Comparison of ENCODE assay signal across 14 cellular contexts in the genomic region with DNA sequence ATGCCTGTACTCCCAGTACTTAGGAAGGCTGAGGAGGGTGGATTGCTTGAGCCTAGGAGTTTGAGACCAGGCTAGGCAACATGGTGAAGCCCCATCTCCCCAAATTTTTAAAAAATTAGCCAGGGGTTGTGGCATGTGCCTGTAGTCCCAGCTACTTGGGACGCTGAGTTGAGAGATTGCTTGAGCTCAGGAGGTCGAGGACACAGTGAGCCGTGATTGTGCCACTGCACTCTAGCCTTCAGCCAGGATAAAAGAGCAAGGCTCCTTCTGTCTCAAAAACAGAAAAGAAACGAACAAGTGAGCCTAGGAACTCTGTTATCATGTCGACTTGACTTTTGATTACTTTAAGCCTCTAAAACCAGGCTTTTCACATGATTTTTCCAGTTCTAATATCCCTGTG.
"Had no signal": no experiment of that assay in that cellular context is flagged by ENCODE, and none has a peak within 500 bp of the region (broad histone marks: within the 10 kb centered on the region; RNA-seq: fewer than 3 reads in every experiment).

No MANE protein-coding gene starts in this region.

- H3K9me3 Mint-ChIP-seq: dendritic cell treated with granulocyte-macrophage colony-stimulating factor and Interleukin-4, amounts not matched to agents 40 ng/mL and 50 ng/mL, for 4 days; nephron; stimulated activated naive CD8-positive, alpha-beta T cell treated with anti-CD3 and anti-CD28 coated beads, Interleukin-15, amount 100 ng/mL, for 72 hours had no signal

- DNase-seq: activated CD4-positive, alpha-beta T cell treated with anti-CD3 and anti-CD28 coated beads for 36 hours; activated effector memory CD4-positive, alpha-beta T cell treated with anti-CD3 and anti-CD28 coated beads, Interleukin-2, amount 50 U/mL, for 16 hours; activated T-cell treated with anti-CD3 and anti-CD28 coated beads for 4 hours; brain microvascular endothelial cell; cerebellar nuclear complex; hippocampal formation; kidney glomerular epithelial cell; stimulated activated CD4-positive, alpha-beta T cell treated with anti-CD3 and anti-CD28 coated beads, Interleukin-4, amount 100 ng/mL, for 1 hour; stimulated activated naive CD8-positive, alpha-beta T cell treated with anti-CD3 and anti-CD28 coated beads, Interleukin-15, amount 100 ng/mL, for 72 hours; SW 1271; WERI-Rb-1 had no signal

- ATAC-seq: activated CD4-positive, alpha-beta T cell treated with anti-CD3 and anti-CD28 coated beads for 36 hours; stimulated activated naive CD8-positive, alpha-beta T cell treated with anti-CD3 and anti-CD28 coated beads, Interleukin-15, amount 100 ng/mL, for 72 hours had no signal

- H3K4me3 Mint-ChIP-seq: activated CD4-positive, alpha-beta T cell treated with anti-CD3 and anti-CD28 coated beads for 36 hours; dendritic cell treated with granulocyte-macrophage colony-stimulating factor and Interleukin-4, amounts not matched to agents 40 ng/mL and 50 ng/mL, for 4 days; nephron; stimulated activated naive CD8-positive, alpha-beta T cell treated with anti-CD3 and anti-CD28 coated beads, Interleukin-15, amount 100 ng/mL, for 72 hours had no signal

- H3K27me3 ChIP-seq: brain microvascular endothelial cell had no signal

- H3K27ac ChIP-seq: brain microvascular endothelial cell, WERI-Rb-1 had no signal

- H3K27me3 Mint-ChIP-seq: activated CD4-positive, alpha-beta T cell treated with anti-CD3 and anti-CD28 coated beads for 36 hours; activated naive CD8-positive, alpha-beta T cell; dendritic cell treated with granulocyte-macrophage colony-stimulating factor and Interleukin-4, amounts not matched to agents 40 ng/mL and 50 ng/mL, for 4 days; stimulated activated naive CD8-positive, alpha-beta T cell treated with anti-CD3 and anti-CD28 coated beads, Interleukin-15, amount 100 ng/mL, for 72 hours had no signal

- H3K27ac Mint-ChIP-seq: activated naive CD8-positive, alpha-beta T cell; nephron; stimulated activated naive CD8-positive, alpha-beta T cell treated with anti-CD3 and anti-CD28 coated beads, Interleukin-15, amount 100 ng/mL, for 72 hours had no signal
